In genomic region chr1:39954870-39955546, GRCh38 we compare ENCODE assay signal across 8 cellular contexts. TPM values are rescaled to one million over a fixed set of nuclear protein-coding genes. Genes with fewer than 3 reads are reported as not detected.
A peak's percentile ranks its signal among the peaks of the same experiment; 100 is the strongest.
DNase-seq lines count a peak whose midpoint lies in the region; ATAC-seq and TF ChIP-seq lines count a peak whose summit lies in the region.

Gene MFSD2A (plus strand): TSS chr1:39955145. CDS start chr1:39955293, 148 bp downstream.

- no peaks in the 10 kb centered on the region for H3K9me3 ChIP-seq in HUES48 (ENCODE audit: control insufficient read depth, insufficient read depth, low read length)
- no peaks in the 10 kb centered on the region for H3K9me3 ChIP-seq in OCI-LY3 (ENCODE audit: insufficient read depth, low read length)
- no peaks in the 10 kb centered on the region for H3K9me3 ChIP-seq in mucosa of stomach (ENCODE audit: control insufficient read depth, low read length)

- H3K4me3 ChIP-seq in HUES48 (ENCODE audit: low read depth, low read length) (peak within 1 kb of the TSS; percentile 73), OCI-LY3 (ENCODE audit: low read length) (peak within 1 kb of the TSS; percentile 97), mucosa of stomach (ENCODE audit: low read length) (peak within 1 kb of the TSS; percentile 37)

- H3K4me1 ChIP-seq in HUES48 (ENCODE audit: control insufficient read depth, insufficient read depth, low read length) (peaks cover 8% of the 10 kb centered on the region; the same call in 1 of the 2 replicates), OCI-LY3 (ENCODE audit: low read length) (peaks cover 28% of the 10 kb centered on the region), mucosa of stomach (ENCODE audit: control insufficient read depth, insufficient read depth, low read length) (peaks cover 36% of the 10 kb centered on the region)

- H2AFZ ChIP-seq in OCI-LY3 (ENCODE audit: low read depth, low read length) = no peak within 1 kb of the TSS

- intact Hi-C loops in CD14-positive monocyte (cut with micrococcal nuclease) = loop anchor here in 1 of 2 donors (5.0 kb wide), 1 partner anchor 33 kb away; no protein-coding TSS in a partner anchor

- H3K4me2 ChIP-seq in OCI-LY3 (ENCODE audit: low read length) = peak within 1 kb of the TSS; percentile 92

- peaks cover 0 to 3% (median 2%) of the 10 kb centered on the region in 7 donors for H3K9me3 Mint-ChIP-seq in CD14-positive monocyte

- peaks cover 0 to 3% (median 2%) of the 10 kb centered on the region in 3 donors for H3K27me3 Mint-ChIP-seq in CD14-positive monocyte (ENCODE audit: low read depth in 3 of 3)

- peaks cover 45% of the 10 kb centered on the region for H3K79me2 ChIP-seq in OCI-LY3 (ENCODE audit: low read length)

- H3K36me3 Mint-ChIP-seq in CD14-positive monocyte = peaks cover 12 to 26% of the 10 kb centered on the region in 2 donors

- ATAC-seq in GM19467 (IDR thresholded peaks at IDR 0.05; ENCODE audit: unreplicated experiment) (peak; percentile 81), esophagus mucosa (peak; percentile 88)

- peak; percentile 90 for DNase-seq in CD14-positive monocyte (ENCODE audit: low spot score)
- peak; percentile 88 for DNase-seq in activated T-cell treated with anti-CD3 and anti-CD28 coated beads, Interleukin-2, amount 50 U/mL, for 1 hour
- DNase-seq in stimulated activated CD8-positive, alpha-beta memory T cell treated with anti-CD3 and anti-CD28 coated beads, Interleukin-4, amount 100 ng/mL, for 48 hours = peak; percentile 95

- H3K4me3 Mint-ChIP-seq in CD14-positive monocyte = peak within 1 kb of the TSS; percentile 96 to 99

- H3K27me3 ChIP-seq in HUES48 (ENCODE audit: control insufficient read depth, insufficient read depth, low read length) = peaks cover 28% of the 10 kb centered on the region
- no peaks in the 10 kb centered on the region for H3K27me3 ChIP-seq in OCI-LY3 (ENCODE audit: low read depth, low read length)
- H3K27me3 ChIP-seq in mucosa of stomach (ENCODE audit: control insufficient read depth, insufficient read depth, low read length) = no peaks in the 10 kb centered on the region

- H3K27ac ChIP-seq in HUES48 (ENCODE audit: low read depth, low read length) (no peak within 1 kb of the TSS), OCI-LY3 (ENCODE audit: low read length) (peak within 1 kb of the TSS; percentile 79)

- H4K20me1 ChIP-seq in OCI-LY3 (ENCODE audit: insufficient read depth, low read length) = peaks cover 10% of the 10 kb centered on the region; the same call in 1 of the 2 replicates

- peak within 1 kb of the TSS; percentile 82 to 94 (median 88) for H3K27ac Mint-ChIP-seq in CD14-positive monocyte

- peaks cover 75% of the 10 kb centered on the region for H3K4me1 Mint-ChIP-seq in CD14-positive monocyte

- TF ChIP-seq CTCF in CD14-positive monocyte (IDR thresholded peaks at IDR 0.05) (no peak), OCI-LY3 (IDR thresholded peaks at IDR 0.05; ENCODE audit: low read depth, low read length) (no peak)

- H3K36me3 ChIP-seq in HUES48 (ENCODE audit: control insufficient read depth, insufficient read depth, low read length) (peaks cover 14% of the 10 kb centered on the region), OCI-LY3 (replicated peaks; ENCODE audit: low read depth, low read length) (peaks cover 20% of the 10 kb centered on the region), mucosa of stomach (ENCODE audit: control insufficient read depth, insufficient read depth, low read length) (no peaks in the 10 kb centered on the region)

- H3K9ac ChIP-seq in HUES48 (ENCODE audit: low read depth, low read length) (no peak within 1 kb of the TSS), OCI-LY3 (ENCODE audit: low read length) (peak within 1 kb of the TSS; percentile 94), mucosa of stomach (ENCODE audit: low read length) (peak within 1 kb of the TSS; percentile 66)

RNA-seq across cellular contexts. Expression of gene MFSD2A, which starts in this region (rescaled TPM):
- polyA plus RNA-seq in CD14-positive monocyte = 1 to 10 TPM; 6.8 to 7.9 TPM
- 25.2 TPM for total RNA-seq in esophagus mucosa

Comparison
In these comparisons a context has a peak if more than half of its experiments do, and no peak if none do; other contexts are left out.
1. H3K4me3 ChIP-seq: peak in every context shown above with its lines; median percentile 97 in OCI-LY3; 73 in HUES48; 37 in mucosa of stomach.